Comparison of ENCODE assay signal across 20 cellular contexts in genomic region chr11:28040384-28040783, GRCh38.
A peak's percentile ranks its signal among the peaks of the same experiment; 100 is the strongest.
DNase-seq lines count a peak whose midpoint lies in the region; ATAC-seq, FAIRE-seq and TF ChIP-seq lines count a peak whose summit lies in the region.
"Had no signal": no experiment of that assay in that cellular context is flagged by ENCODE, and none has a peak within 500 bp of the region (broad histone marks: within the 10 kb centered on the region; RNA-seq: fewer than 3 reads in every experiment).

No MANE protein-coding gene starts in this region.

- H3K36me3 ChIP-seq in mucosa of descending colon (ENCODE audit: low read depth) (no peaks in the 10 kb centered on the region), PC-3 (ENCODE audit: low read depth, low read length) (peaks cover 4% of the 10 kb centered on the region)

- no TSS peak for BruUV-seq in PC-3 (replicated peaks; lab: Mats Ljungman, UMichigan)

- H3K9me2 ChIP-seq in PC-3 (replicated peaks; ENCODE audit: low read length), result no peaks in the 10 kb centered on the region

- no peaks in the 10 kb centered on the region for H4K20me1 ChIP-seq in PC-3 (ENCODE audit: low read length)
- H4K20me1 ChIP-seq: BLaER1 treated with 17β-estradiol and CSF1 and Interleukin-3, amounts not matched to agents 10 nM and 100 nM had no signal

- H3K9ac ChIP-seq in PC-3 (ENCODE audit: low read length), result no peak overlapping the region
- H3K9ac ChIP-seq: BLaER1 treated with 17β-estradiol and CSF1 and Interleukin-3, amounts not matched to agents 10 nM and 100 nM had no signal

- H3K4me2 ChIP-seq in PC-3 (ENCODE audit: low read length), result no peak overlapping the region
- H3K4me2 ChIP-seq: A549; BLaER1 treated with 17β-estradiol and CSF1 and Interleukin-3, amounts not matched to agents 10 nM and 100 nM had no signal

- CTCF ChIA-PET in PC-3 (lab: Charles Lee), result no interaction called here

- no peak for TF ChIP-seq POLR2A in GM12892 (IDR thresholded peaks at IDR 0.05; ENCODE audit: low read depth, low read length)

- DNase-seq in GM12892 (ENCODE audit: insufficient read length) (no peak), fibroblast of villous mesenchyme (ENCODE audit: low read depth) (peak; percentile 36), mucosa of descending colon (peak in 1 of 3 donors; percentile 17), sciatic nerve (ENCODE audit: low spot score) (no peak), PC-3 (no peak)
- DNase-seq: AML-193; Caco-2; Calu3; CD4-positive, alpha-beta T cell; CD8-positive, alpha-beta T cell; DMS79 treated with DMSO at 0.1 percent for 48 hours; GF-D8 had no signal

- no peaks in the 10 kb centered on the region for H3F3A ChIP-seq in PC-3 (ENCODE audit: low read length, unreplicated experiment)

- POLR2A ChIA-PET in PC-3 (lab: Charles Lee; ENCODE audit: unreplicated experiment), result no interaction called here

- peak; percentile 76 for FAIRE-seq in GM12892 (lab: Jason Lieb, UNC)
- FAIRE-seq: A549, D721Med, G401.6, GM12891, GM18507 had no signal

- ATAC-seq in mucosa of descending colon, result peak; percentile 98
- ATAC-seq in sciatic nerve, result no peak
- no peak for ATAC-seq in PC-3
- ATAC-seq: A549; CD8-positive, alpha-beta T cell had no signal

- H3K79me2 ChIP-seq in PC-3 (ENCODE audit: low read length), result no peaks in the 10 kb centered on the region

- H3K27ac ChIP-seq in PC-3 (ENCODE audit: low read length), result no peak overlapping the region
- H3K27ac ChIP-seq: 22Rv1; BLaER1 treated with 17β-estradiol and CSF1 and Interleukin-3, amounts not matched to agents 10 nM and 100 nM; C4-2B had no signal

- intact Hi-C loops in mucosa of descending colon (cut with DNase I, micrococcal nuclease), result no loop called here
- intact Hi-C loops in sciatic nerve (cut with DNase I), result no loop called here
- intact Hi-C loops in PC-3 (cut with micrococcal nuclease), result loop anchor here (5.0 to 10.0 kb wide), 2 partner anchors 136 to 323 kb away; no protein-coding TSS in a partner anchor

- H2AFZ ChIP-seq in PC-3 (ENCODE audit: low read length), result no peak overlapping the region

- H3K4me3 ChIP-seq in fibroblast of villous mesenchyme (ENCODE audit: low read depth, low read length), result no peak overlapping the region
- no peak overlapping the region for H3K4me3 ChIP-seq in mucosa of descending colon
- H3K4me3 ChIP-seq in PC-3 (ENCODE audit: low read length), result no peak overlapping the region
- H3K4me3 ChIP-seq: A549; BLaER1 treated with 17β-estradiol and CSF1 and Interleukin-3, amounts not matched to agents 10 nM and 100 nM had no signal

- H3K4me1 ChIP-seq in mucosa of descending colon (ENCODE audit: low read depth) (no peaks in the 10 kb centered on the region), PC-3 (ENCODE audit: insufficient read depth, low read length) (peaks cover 15% of the 10 kb centered on the region)

- H3K9me3 ChIP-seq in mucosa of descending colon, result no peaks in the 10 kb centered on the region
- no peaks in the 10 kb centered on the region for H3K9me3 ChIP-seq in PC-3 (ENCODE audit: low read length)
- H3K9me3 ChIP-seq: A549; BLaER1 treated with 17β-estradiol and CSF1 and Interleukin-3, amounts not matched to agents 10 nM and 100 nM; Caco-2 had no signal

- TF ChIP-seq CTCF in fibroblast of villous mesenchyme (IDR thresholded peaks at IDR 0.05; ENCODE audit: insufficient read depth, low read depth, low read length), result no peak
- TF ChIP-seq CTCF in mucosa of descending colon (IDR thresholded peaks at IDR 0.05), result no peak
- TF ChIP-seq CTCF in PC-3 (conservative IDR thresholded peaks at IDR 0.05; ENCODE audit: low read depth, low read length), result no peak

- no peaks in the 10 kb centered on the region for H3K27me3 ChIP-seq in PC-3 (ENCODE audit: low read length)
- H3K27me3 ChIP-seq: BLaER1 treated with 17β-estradiol and CSF1 and Interleukin-3, amounts not matched to agents 10 nM and 100 nM had no signal
